Comparison of ENCODE assay signal across 22 cellular contexts in genomic region chr9:134304712-134305111, GRCh38. TPM values are rescaled to one million over a fixed set of nuclear protein-coding genes. Genes with fewer than 3 reads are reported as not detected.
DNase-seq lines count a peak whose midpoint lies in the region; ATAC-seq, FAIRE-seq and TF ChIP-seq lines count a peak whose summit lies in the region.
"Had no signal": no experiment of that assay in that cellular context is flagged by ENCODE, and none has a peak within 500 bp of the region (broad histone marks: within the 10 kb centered on the region; RNA-seq: fewer than 3 reads in every experiment).

No MANE protein-coding gene starts in this region.

- TF ChIP-seq RAD21 in HepG2 (CRISPR knock-in tag; IDR thresholded peaks at IDR 0.05), result no peak

- ATAC-seq in left ventricle myocardium superior (no peak), HepG2 (no peak)
- ATAC-seq: A549 had no signal

- POLR2A ChIA-PET in HepG2 (lab: Yijun Ruan, JAX), result no interaction called here

- no peak for FAIRE-seq in HepG2 (lab: Jason Lieb, UNC)
- FAIRE-seq: A549, H1 had no signal

- no peak for TF ChIP-seq CTCF in HepG2 (CRISPR knock-in tag; IDR thresholded peaks at IDR 0.05)

- DNase-seq in left ventricle myocardium superior (peak; percentile 6), cardiac septum (ENCODE audit: low spot score) (no peak), NCI-H524 treated with DMSO at 0.1 percent for 48 hours (lab: John Stamatoyannopoulos, UW) (peak; percentile 82), HepG2 (ENCODE audit: low spot score) (no peak), HUDEP-2 (lab: John Stamatoyannopoulos, UW; ENCODE audit: unreplicated experiment in 76 of 76) (no peak), EL (no peak)
- DNase-seq in stimulated activated CD4-positive, alpha-beta T cell treated with anti-CD3 and anti-CD28 coated beads, Interleukin-4, amount 100 ng/mL, for 24 hours, result no peak
- no peak for DNase-seq in stimulated activated CD4-positive, alpha-beta T cell treated with anti-CD3 and anti-CD28 coated beads, Interleukin-1b, Interleukin-23, amount 100 ng/mL, for 48 hours
- DNase-seq: activated CD4-positive, alpha-beta T cell treated with anti-CD3 and anti-CD28 coated beads for 4 hours; activated naive CD4-positive, alpha-beta T cell treated with anti-CD3 and anti-CD28 coated beads, Interleukin-2, amount 50 U/mL, for 16 hours; anterior cingulate cortex; BE2C; central memory CD4-positive, alpha-beta T cell; dorsolateral prefrontal cortex; NCI-H1048; NCI-H345; SK-N-SH; stimulated activated CD4-positive, alpha-beta T cell treated with anti-CD3 and anti-CD28 coated beads, Interleukin-12 subunit alpha, Interleukin-12 subunit beta, amount 100 ng/mL, for 4 hours; T-helper 2 cell; transverse colon had no signal

- no peak overlapping the region for H3K4me2 ChIP-seq in HepG2 (ENCODE audit: low read depth, low read length)
- H3K4me2 ChIP-seq: A549, SK-N-SH had no signal

- peaks cover 3 to 26% of the 10 kb centered on the region in 2 experiments for H3K27me3 ChIP-seq in HepG2 (ENCODE audit: control insufficient read depth in 1 of 2, insufficient read depth in 2 of 2, low read length in 2 of 2)
- H3K27me3 ChIP-seq: BE2C, dorsolateral prefrontal cortex, transverse colon had no signal

- no peaks in the 10 kb centered on the region for H3K9me3 ChIP-seq in HepG2 (ENCODE audit: low read length)
- H3K9me3 ChIP-seq: A549, BE2C, SK-N-SH, transverse colon had no signal

- TF ChIP-seq POLR2A in HepG2 (IDR thresholded peaks at IDR 0.05; ENCODE audit: insufficient read depth in 1 of 2, low read depth in 2 of 2, low read length in 2 of 2), result no peak

- TF ChIP-seq EP300 in HepG2 (IDR thresholded peaks at IDR 0.05; ENCODE audit: low read depth in 2 of 2, low read length in 2 of 2) (no peak), HepG2 (CRISPR knock-in tag; IDR thresholded peaks at IDR 0.05; ENCODE audit: borderline replicate concordance) (no peak)

- H3K36me3 ChIP-seq in HepG2 (replicated peaks in 1 of 2; ENCODE audit: control insufficient read depth in 1 of 2, insufficient read depth in 2 of 2, low read length in 2 of 2), result no peaks in the 10 kb centered on the region
- H3K36me3 ChIP-seq: BE2C, transverse colon had no signal

- CTCF ChIA-PET in HepG2 (lab: Yijun Ruan, JAX; ENCODE audit: low intra/inter-chr PET ratio, low total read pairs), result no interaction called here

- H4K20me1 ChIP-seq in HepG2 (ENCODE audit: insufficient read depth, low read length), result no peaks in the 10 kb centered on the region

- H3K4me3 ChIP-seq in HepG2 (replicated peaks in 1 of 3; ENCODE audit: insufficient read depth in 1 of 3, low read depth in 2 of 3, low read length in 3 of 3), result no peak overlapping the region
- H3K4me3 ChIP-seq: A549, dorsolateral prefrontal cortex, transverse colon had no signal

- peaks cover 21% of the 10 kb centered on the region for H3K4me1 ChIP-seq in HepG2 (ENCODE audit: insufficient read depth, low read length)
- H3K4me1 ChIP-seq: A549, transverse colon had no signal

- H2AFZ ChIP-seq in HepG2 (ENCODE audit: low read length), result no peak overlapping the region

- H3K27ac ChIP-seq in HepG2 (ENCODE audit: extremely low read length, insufficient read depth, low read length), result no peak overlapping the region
- H3K27ac ChIP-seq: A549, dorsolateral prefrontal cortex, transverse colon had no signal

- in situ Hi-C loops in HepG2 (cut with HindIII; ENCODE audit: extremely low pct_ligation_motif_present, low pct_unique_long_range_greater_than_20kb), result no loop called here

- WGBS in HepG2 (ENCODE audit: low lambda C conversion rate), result 28% methylated on average over 9 of the region's 11 CpGs

- no peak overlapping the region for H3K9ac ChIP-seq in HepG2 (ENCODE audit: insufficient read depth, low read depth, low read length)
- H3K9ac ChIP-seq: SK-N-SH had no signal

- H3K79me2 ChIP-seq in HepG2 (ENCODE audit: insufficient read depth, low read length), result no peaks in the 10 kb centered on the region

- intact Hi-C loops in left ventricle myocardium superior (cut with micrococcal nuclease) (no loop called here), cardiac septum (cut with DNase I) (no loop called here), HepG2 (cut with micrococcal nuclease; ENCODE audit: unreplicated experiment) (no loop called here)

- BruUV-seq in HepG2 (replicated peaks; lab: Mats Ljungman, UMichigan), result no TSS peak

TF ChIP-seq in HepG2, 621 proteins besides CTCF, POLR2A, EP300 and RAD21:
- no peak for TF ChIP-seq MXD1 (CRISPR knock-in tag; IDR thresholded peaks at IDR 0.05)
- no peak for TF ChIP-seq GZF1 (CRISPR knock-in tag; IDR thresholded peaks at IDR 0.05)
- no peak for TF ChIP-seq PREB (CRISPR knock-in tag; IDR thresholded peaks at IDR 0.05)
- peak; percentile 77; the same call in 1 of the 2 replicates for TF ChIP-seq ZXDC (CRISPR knock-in tag; IDR thresholded peaks at IDR 0.05)

RNA-seq across cellular contexts. Expression of gene RXRA, which starts 21.5 kb away (rescaled TPM):
- total RNA-seq in left ventricle myocardium superior (90.8 TPM), cardiac septum (42.6 TPM), HepG2 (2016; rRNA removed; fragmentation: Illumina TruSeq; extraction: Trizol) (19.2 and 29.2 TPM in 2 replicates)
- 24.1 and 24.5 TPM in 2 replicates for total RNA-seq in HepG2 (2016; cell fraction: cytosol; rRNA removed; fragmentation: Illumina TruSeq; extraction: Trizol; ENCODE audit: low read depth)
- total RNA-seq in HepG2 (2016; cell fraction: insoluble cytoplasmic fraction; rRNA removed; fragmentation: Illumina TruSeq; extraction: Trizol), result 16.2 and 29.2 TPM in 2 replicates
- total RNA-seq in HepG2 (2016; cell fraction: membrane; rRNA removed; fragmentation: Illumina TruSeq; extraction: Trizol), result 50.6 and 51.0 TPM in 2 replicates
- 14.5 and 14.9 TPM in 2 replicates for total RNA-seq in HepG2 (2016; cell fraction: nucleus; rRNA removed; fragmentation: Illumina TruSeq; extraction: Trizol)
- 18.9 and 23.8 TPM in 2 replicates for polyA plus RNA-seq in HepG2 (2011; rRNA removed)
- polyA plus RNA-seq in HepG2 (2011; cell fraction: cytosol; rRNA removed), result 20.3 and 28.6 TPM in 2 replicates
- 25.5 and 28.6 TPM in 2 replicates for polyA plus RNA-seq in HepG2 (2011; cell fraction: nucleus; rRNA removed)
- 42.6 and 48.4 TPM in 2 replicates for polyA plus RNA-seq in HepG2 (2012)
- 68.3 and 74.3 TPM in 2 replicates for polyA plus RNA-seq in HepG2 (2016; cell fraction: cytosol; fragmentation: Illumina TruSeq; extraction: Trizol; ENCODE audit: low read depth)
- 28.2 and 39.1 TPM in 2 replicates for polyA plus RNA-seq in HepG2 (2016; cell fraction: insoluble cytoplasmic fraction; fragmentation: Illumina TruSeq; extraction: Trizol; ENCODE audit: low read depth)
- polyA plus RNA-seq in HepG2 (2016; cell fraction: membrane; fragmentation: Illumina TruSeq; extraction: Trizol; ENCODE audit: low read depth), result 81.0 and 95.6 TPM in 2 replicates
- polyA plus RNA-seq in HepG2 (2016; cell fraction: nucleus; fragmentation: Illumina TruSeq; extraction: Trizol; ENCODE audit: insufficient read depth, low read depth), result 27.8 and 30.7 TPM in 2 replicates
- polyA minus RNA-seq in HepG2 (2011; rRNA and poly(A)+ RNA removed; ENCODE audit: low replicate concordance), result 26.4 and 69.1 TPM in 2 replicates
- 27.2 and 30.5 TPM in 2 replicates for polyA minus RNA-seq in HepG2 (2011; cell fraction: cytosol; rRNA and poly(A)+ RNA removed)
- 13.6 and 15.8 TPM in 2 replicates for polyA minus RNA-seq in HepG2 (2011; cell fraction: nucleus; rRNA and poly(A)+ RNA removed)

Comparison
In these comparisons a context has a peak if more than half of its experiments do, and no peak if none do; other contexts are left out.
1. DNase-seq: peak in left ventricle myocardium superior (single experiment) and NCI-H524 treated with DMSO at 0.1 percent for 48 hours (single experiment); none in cardiac septum (single experiment), HepG2 (single experiment), HUDEP-2 (0 of 76), EL (single experiment), stimulated activated CD4-positive, alpha-beta T cell treated with anti-CD3 and anti-CD28 coated beads, Interleukin-4, amount 100 ng/mL, for 24 hours (single experiment) and stimulated activated CD4-positive, alpha-beta T cell treated with anti-CD3 and anti-CD28 coated beads, Interleukin-1b, Interleukin-23, amount 100 ng/mL, for 48 hours (single experiment).